Comparison of ENCODE assay signal across 8 cellular contexts in genomic region chr6:24720131-24720603, GRCh38. TPM values are rescaled to one million over a fixed set of nuclear protein-coding genes. Genes with fewer than 3 reads are reported as not detected.
A peak's percentile ranks its signal among the peaks of the same experiment; 100 is the strongest.
DNase-seq lines count a peak whose midpoint lies in the region; ATAC-seq, FAIRE-seq and TF ChIP-seq lines count a peak whose summit lies in the region.

No MANE protein-coding gene starts in this region.

- H4K5ac ChIP-seq in IMR-90 (ENCODE audit: low read depth, low read length): peak overlapping the region; percentile 93

- H2BK15ac ChIP-seq in IMR-90 (ENCODE audit: low read depth, low read length): no peak overlapping the region

- CTCF ChIA-PET in IMR-90 (lab: Yijun Ruan, JAX): no interaction called here
- CTCF ChIA-PET in WTC11 (lab: Charles Lee): no interaction called here

- H3K9me3 ChIP-seq in IMR-90 (ENCODE audit: control insufficient read depth, insufficient read depth, low read length) (no peaks in the 10 kb centered on the region), keratinocyte (ENCODE audit: control insufficient read depth, low read depth, low read length) (no peaks in the 10 kb centered on the region)

- H3K9me1 ChIP-seq in IMR-90 (ENCODE audit: insufficient read depth, low read length): no peaks in the 10 kb centered on the region
- no peaks in the 10 kb centered on the region for H3K9me1 ChIP-seq in keratinocyte (ENCODE audit: control insufficient read depth, extremely low read depth, insufficient read depth, low read length)

- H3K23ac ChIP-seq in IMR-90 (ENCODE audit: low read depth, low read length): peak overlapping the region; percentile 99

- no peak for TF ChIP-seq RAD21 in IMR-90 (IDR thresholded peaks at IDR 0.05; ENCODE audit: low read length)

- 0% methylated on average over 11 of the region's 39 CpGs; no CpG with 5 or more reads in 1 of the 2 experiments for WGBS in IMR-90 (ENCODE audit: extremely low coverage in 2 of 2, insufficient read length in 1 of 2), 2 experiments

- H3K79me1 ChIP-seq in IMR-90 (ENCODE audit: low read depth in 1 of 2, low read length in 2 of 2): peaks cover 0 to 4% of the 10 kb centered on the region in 2 experiments; a peak in 1 of 4 replicates

- H3K27me3 Mint-ChIP-seq in WTC11 (ENCODE audit: low read depth): no peaks in the 10 kb centered on the region; the same call in 1 of the 2 replicates

- peaks cover 41% of the 10 kb centered on the region for H3K36me3 Mint-ChIP-seq in WTC11

- H3K36me3 ChIP-seq in IMR-90 (ENCODE audit: control insufficient read depth, insufficient read depth, low read length) (peaks cover 11% of the 10 kb centered on the region), keratinocyte (ENCODE audit: control insufficient read depth in 2 of 2, extremely low read depth in 1 of 2, insufficient read depth in 2 of 2, low read length in 2 of 2) (peaks cover 5 to 15% of the 10 kb centered on the region in 2 experiments)

- dilution Hi-C loops in IMR-90 (cut with HindIII; ENCODE audit: low sequenced_read_pairs, unreplicated experiment) (no loop called here), keratinocyte (cut with MboI; ENCODE audit: extremely low pct_ligation_motif_present, low sequenced_read_pairs) (no loop called here)

- H2AK9ac ChIP-seq in IMR-90 (replicated peaks; ENCODE audit: low read depth, low read length, poor library complexity): peak overlapping the region; percentile 100

- H3K18ac ChIP-seq in IMR-90 (ENCODE audit: low read depth, low read length): peak overlapping the region; percentile 86

- H3K4me3 ChIP-seq in IMR-90 (ENCODE audit: insufficient read depth, low read depth, low read length): peak overlapping the region; percentile 98
- H3K4me3 ChIP-seq in keratinocyte (ENCODE audit: control insufficient read depth in 2 of 3, extremely low read depth in 1 of 3, insufficient read depth in 2 of 3, low read depth in 1 of 3, low read length in 3 of 3): peak overlapping the region; percentile 80 to 97 (median 95)

- peak overlapping the region; percentile 100 for H3K27ac Mint-ChIP-seq in WTC11

- no peaks in the 10 kb centered on the region for H3K9me3 Mint-ChIP-seq in WTC11

- no peak overlapping the region for H2BK20ac ChIP-seq in IMR-90 (ENCODE audit: low read depth, low read length)

- H3K4ac ChIP-seq in IMR-90 (ENCODE audit: low read depth, low read length): peak overlapping the region; percentile 98

- H4K20me1 ChIP-seq in IMR-90 (ENCODE audit: insufficient read depth, low read length): peaks cover 47% of the 10 kb centered on the region
- peaks cover 9% of the 10 kb centered on the region for H4K20me1 ChIP-seq in keratinocyte (ENCODE audit: control insufficient read depth, extremely low read depth, insufficient read depth, low read length)

- TF ChIP-seq CTCF in GM10266 (IDR thresholded peaks at IDR 0.05; ENCODE audit: control insufficient read depth, insufficient read depth, low read depth, missing control alignments) (no peak), IMR-90 (conservative IDR thresholded peaks at IDR 0.05; ENCODE audit: low read depth, low read length) (no peak), WTC11 (IDR thresholded peaks at IDR 0.05) (no peak), keratinocyte (optimal IDR thresholded peaks at IDR 0.05 in 1 of 3, IDR thresholded peaks at IDR 0.05 in 1 of 3, conservative IDR thresholded peaks at IDR 0.05 in 1 of 3; ENCODE audit: extremely low read depth in 1 of 3, insufficient read depth in 2 of 3, low read length in 3 of 3) (no peak)

- FAIRE-seq in keratinocyte (lab: Jason Lieb, UNC) (no peak), H54 (lab: Jason Lieb, UNC) (no peak)

- H3K14ac ChIP-seq in IMR-90 (replicated peaks; ENCODE audit: low read depth, low read length): peak overlapping the region; percentile 99

- H3K9ac ChIP-seq in IMR-90 (ENCODE audit: low read depth, low read length) (peak overlapping the region; percentile 99), keratinocyte (ENCODE audit: control insufficient read depth, extremely low read depth, insufficient read depth, low read length) (peak overlapping the region; percentile 100)

- H4K91ac ChIP-seq in IMR-90 (ENCODE audit: insufficient read depth, low read depth, low read length): peak overlapping the region; percentile 92

- peak overlapping the region; percentile 98 for H3K56ac ChIP-seq in IMR-90 (ENCODE audit: extremely low read depth, insufficient read depth, low read length)

- peak overlapping the region; percentile 87 to 94 for H4K8ac ChIP-seq in IMR-90 (ENCODE audit: low read depth in 2 of 2, low read length in 2 of 2)

- peak; percentile 54 for DNase-seq in GM10266 (ENCODE audit: extremely low spot score)
- peak; percentile 28 for DNase-seq in IMR-90
- peak; percentile 28 for DNase-seq in WTC11 (ENCODE audit: low spot score)
- DNase-seq in T47D (ENCODE audit: low read depth in 1 of 2, low spot score in 1 of 2): peak; percentile 10 to 57
- DNase-seq in keratinocyte (ENCODE audit: low read depth, low spot score): no peak
- DNase-seq in stimulated activated CD4-positive, alpha-beta T cell treated with anti-CD3 and anti-CD28 coated beads, Interleukin-15, amount 100 ng/mL, for 48 hours (ENCODE audit: low read depth in 2 of 2): peak; percentile 63 to 67
- DNase-seq in H54 (ENCODE audit: insufficient read length, low spot score): no peak

- H2AK5ac ChIP-seq in IMR-90 (ENCODE audit: low read depth, low read length): peak overlapping the region; percentile 65

- peak overlapping the region; percentile 94 for H2BK5ac ChIP-seq in IMR-90 (ENCODE audit: low read depth, low read length, poor library complexity, severe bottlenecking)

- intact Hi-C loops in IMR-90 (cut with micrococcal nuclease): loop anchor here (2.0 to 5.0 kb wide), 3 partner anchors 47 to 292 kb away; partner anchors contain the start of gene GMNN

- no peaks in the 10 kb centered on the region for H3K27me3 ChIP-seq in IMR-90 (ENCODE audit: control insufficient read depth, insufficient read depth, low read length)
- H3K27me3 ChIP-seq in keratinocyte (ENCODE audit: control insufficient read depth, extremely low read depth, insufficient read depth, low read length): no peaks in the 10 kb centered on the region

- H3K4me3 Mint-ChIP-seq in WTC11: peak overlapping the region; percentile 99

- H3K4me1 ChIP-seq in IMR-90 (ENCODE audit: control insufficient read depth, insufficient read depth, low read length) (no peaks in the 10 kb centered on the region), keratinocyte (ENCODE audit: control insufficient read depth, extremely low read depth, insufficient read depth, low read length) (peaks cover 20% of the 10 kb centered on the region)

- peak overlapping the region; percentile 58 for H2BK120ac ChIP-seq in IMR-90 (ENCODE audit: low read depth, low read length)

- H3K4me2 ChIP-seq in IMR-90 (ENCODE audit: low read depth, low read length) (peak overlapping the region; percentile 30; the same call in 1 of the 2 replicates), keratinocyte (ENCODE audit: control insufficient read depth, extremely low read depth, insufficient read depth, low read depth, low read length) (peak overlapping the region; percentile 22)

- peak overlapping the region; percentile 98 for H3K27ac ChIP-seq in IMR-90 (ENCODE audit: insufficient read depth, low read length)
- peak overlapping the region; percentile 100 for H3K27ac ChIP-seq in keratinocyte (ENCODE audit: control insufficient read depth, insufficient read depth, low read length)

- no peak for TF ChIP-seq POLR2A in IMR-90 (IDR thresholded peaks at IDR 0.05; ENCODE audit: low read depth, low read length)
- no peak; the same call in 1 of the 2 replicates for TF ChIP-seq POLR2A in H54 (IDR thresholded peaks at IDR 0.05; ENCODE audit: low read depth, low read length)

- H3K79me2 ChIP-seq in keratinocyte (ENCODE audit: control insufficient read depth, insufficient read depth, low read length): peaks cover 54% of the 10 kb centered on the region

- peak overlapping the region; percentile 72 for H2AFZ ChIP-seq in IMR-90 (replicated peaks; ENCODE audit: low read length, poor library complexity)
- H2AFZ ChIP-seq in keratinocyte (ENCODE audit: control insufficient read depth, low read length): no peak overlapping the region

- in situ Hi-C loops in IMR-90 (cut with MboI; ENCODE audit: low sequenced_read_pairs): no loop called here
- in situ Hi-C loops in T47D (cut with HindIII; ENCODE audit: low pct_unique_long_range_greater_than_20kb, low sequenced_read_pairs): no loop called here

- H3K4me1 Mint-ChIP-seq in WTC11: peaks cover 34% of the 10 kb centered on the region

- POLR2A ChIA-PET in IMR-90 (lab: Charles Lee; ENCODE audit: unreplicated experiment) (no interaction called here), WTC11 (lab: Charles Lee) (no interaction called here)

- ATAC-seq in IMR-90 (ENCODE audit: low read depth): peak; percentile 3
- ATAC-seq in WTC11: no peak
- no peak for ATAC-seq in GM21619 (IDR thresholded peaks at IDR 0.05; ENCODE audit: unreplicated experiment)

- TSS peak; percentile 65 for BruUV-seq in IMR-90 (replicated peaks; lab: Mats Ljungman, UMichigan)

RNA-seq across cellular contexts. Expression of gene C6orf62, which starts 1.2 kb away (rescaled TPM):
- total RNA-seq in IMR-90 (2012; rRNA removed) (50.7 and 65.3 TPM in 2 replicates), WTC11 (2021) (74.3 to 86.4 TPM (median 75.9 TPM) in 3 replicates)
- polyA plus RNA-seq in IMR-90 (2012; rRNA removed) (37.4 and 47.5 TPM in 2 replicates), keratinocyte (55.4 to 78.8 TPM (median 77.3 TPM) in 3 replicates)
- 13.9 and 19.9 TPM in 2 replicates for polyA plus RNA-seq in IMR-90 (2012; cell fraction: cytosol; rRNA removed)
- 15.9 and 35.5 TPM in 2 replicates for polyA plus RNA-seq in IMR-90 (2012; cell fraction: nucleus; rRNA removed; ENCODE audit: low replicate concordance)
- polyA plus RNA-seq in keratinocyte (2011; ENCODE audit: low read depth): 19.2 TPM
- polyA plus RNA-seq in keratinocyte (2011; cell fraction: cytosol; rRNA removed): 51.1 and 108 TPM in 2 replicates
- polyA plus RNA-seq in keratinocyte (2011; cell fraction: nucleus; rRNA removed): 82.0 and 86.5 TPM in 2 replicates
- polyA plus RNA-seq in keratinocyte (2012; ENCODE audit: low replicate concordance): 57.1 and 62.6 TPM in 2 replicates
- 38.1 to 103 TPM (median 67.5 TPM) in 3 replicates for polyA minus RNA-seq in keratinocyte
- 70.4 TPM for polyA minus RNA-seq in keratinocyte (2011; cell fraction: cytosol; rRNA and poly(A)+ RNA removed)
- 37.9 and 58.5 TPM in 2 replicates for polyA minus RNA-seq in keratinocyte (2011; cell fraction: nucleus; rRNA and poly(A)+ RNA removed)

RNA-seq across cellular contexts. Expression of gene ACOT13, which starts 53.3 kb away (rescaled TPM):
- 3.6 and 8.1 TPM in 2 replicates for total RNA-seq in IMR-90 (2012; rRNA removed)
- polyA plus RNA-seq in IMR-90 (2012; rRNA removed): 21.2 and 25.7 TPM in 2 replicates
- 2.2 and 4.6 TPM in 2 replicates for polyA plus RNA-seq in IMR-90 (2012; cell fraction: cytosol; rRNA removed)
- 0.85 and 6.9 TPM in 2 replicates for polyA plus RNA-seq in IMR-90 (2012; cell fraction: nucleus; rRNA removed; ENCODE audit: low replicate concordance)
- 54.0 to 64.0 TPM (median 62.8 TPM) in 3 replicates for total RNA-seq in WTC11 (2021)
- polyA plus RNA-seq in keratinocyte: 29.5 to 57.9 TPM (median 41.5 TPM) in 3 replicates
- 124 TPM for polyA plus RNA-seq in keratinocyte (2011; ENCODE audit: low read depth)
- polyA plus RNA-seq in keratinocyte (2011; cell fraction: cytosol; rRNA removed): 43.1 and 68.9 TPM in 2 replicates
- polyA plus RNA-seq in keratinocyte (2011; cell fraction: nucleus; rRNA removed): 21.8 and 22.7 TPM in 2 replicates
- 34.7 and 35.6 TPM in 2 replicates for polyA plus RNA-seq in keratinocyte (2012; ENCODE audit: low replicate concordance)
- 4.8 to 18.6 TPM (median 5.2 TPM) in 3 replicates for polyA minus RNA-seq in keratinocyte
- polyA minus RNA-seq in keratinocyte (2011; cell fraction: cytosol; rRNA and poly(A)+ RNA removed): 10.9 TPM
- polyA minus RNA-seq in keratinocyte (2011; cell fraction: nucleus; rRNA and poly(A)+ RNA removed): 1.6 and 1.9 TPM in 2 replicates

RNA-seq across cellular contexts. Expression of gene TDP2, which starts 53.5 kb away (rescaled TPM):
- total RNA-seq in IMR-90 (2012; rRNA removed) (13.6 and 25.8 TPM in 2 replicates), WTC11 (2021) (43.5 to 49.1 TPM (median 45.8 TPM) in 3 replicates)
- polyA plus RNA-seq in IMR-90 (2012; rRNA removed) (18.2 and 22.8 TPM in 2 replicates), keratinocyte (21.5 to 39.8 TPM (median 24.2 TPM) in 3 replicates)
- polyA plus RNA-seq in IMR-90 (2012; cell fraction: cytosol; rRNA removed): 5.7 and 7.1 TPM in 2 replicates
- 4.0 and 19.0 TPM in 2 replicates for polyA plus RNA-seq in IMR-90 (2012; cell fraction: nucleus; rRNA removed; ENCODE audit: low replicate concordance)
- 25.9 TPM for polyA plus RNA-seq in keratinocyte (2011; ENCODE audit: low read depth)
- polyA plus RNA-seq in keratinocyte (2011; cell fraction: cytosol; rRNA removed): 21.0 and 36.1 TPM in 2 replicates
- polyA plus RNA-seq in keratinocyte (2011; cell fraction: nucleus; rRNA removed): 20.8 and 26.0 TPM in 2 replicates
- 28.0 and 39.3 TPM in 2 replicates for polyA plus RNA-seq in keratinocyte (2012; ENCODE audit: low replicate concordance)
- 7.0 to 15.9 TPM (median 8.6 TPM) in 3 replicates for polyA minus RNA-seq in keratinocyte
- 12.3 TPM for polyA minus RNA-seq in keratinocyte (2011; cell fraction: cytosol; rRNA and poly(A)+ RNA removed)
- polyA minus RNA-seq in keratinocyte (2011; cell fraction: nucleus; rRNA and poly(A)+ RNA removed): 5.4 and 8.6 TPM in 2 replicates

RNA-seq across cellular contexts. Expression of gene GMNN, which starts 54.6 kb away (rescaled TPM):
- 19.7 and 33.1 TPM in 2 replicates for total RNA-seq in IMR-90 (2012; rRNA removed)
- polyA plus RNA-seq in IMR-90 (2012; rRNA removed): 21.1 and 22.2 TPM in 2 replicates
- polyA plus RNA-seq in IMR-90 (2012; cell fraction: cytosol; rRNA removed): 9.6 and 10.8 TPM in 2 replicates
- polyA plus RNA-seq in IMR-90 (2012; cell fraction: nucleus; rRNA removed; ENCODE audit: low replicate concordance): 7.2 and 11.2 TPM in 2 replicates
- total RNA-seq in WTC11 (2021): 83.7 to 98.5 TPM (median 88.5 TPM) in 3 replicates
- 8.5 to 28.4 TPM (median 21.2 TPM) in 3 replicates for polyA plus RNA-seq in keratinocyte
- 31.4 TPM for polyA plus RNA-seq in keratinocyte (2011; ENCODE audit: low read depth)
- 9.7 and 14.0 TPM in 2 replicates for polyA plus RNA-seq in keratinocyte (2011; cell fraction: cytosol; rRNA removed)
- polyA plus RNA-seq in keratinocyte (2011; cell fraction: nucleus; rRNA removed): 7.3 and 9.5 TPM in 2 replicates
- polyA plus RNA-seq in keratinocyte (2012; ENCODE audit: low replicate concordance): 7.8 and 26.3 TPM in 2 replicates
- polyA minus RNA-seq in keratinocyte: 1.5 to 10.4 TPM (median 8.4 TPM) in 3 replicates
- polyA minus RNA-seq in keratinocyte (2011; cell fraction: cytosol; rRNA and poly(A)+ RNA removed): 7.9 TPM
- polyA minus RNA-seq in keratinocyte (2011; cell fraction: nucleus; rRNA and poly(A)+ RNA removed): 2.8 and 3.8 TPM in 2 replicates

Comparison
In these comparisons a context has a peak if more than half of its experiments do, and no peak if none do; other contexts are left out.
1. DNase-seq: peak in GM10266 (single experiment), IMR-90 (single experiment), WTC11 (single experiment), T47D (2 of 2) and stimulated activated CD4-positive, alpha-beta T cell treated with anti-CD3 and anti-CD28 coated beads, Interleukin-15, amount 100 ng/mL, for 48 hours (2 of 2); none in keratinocyte (single experiment) and H54 (single experiment).